9 cellular contexts compared by ENCODE assay signal in the genomic region with DNA sequence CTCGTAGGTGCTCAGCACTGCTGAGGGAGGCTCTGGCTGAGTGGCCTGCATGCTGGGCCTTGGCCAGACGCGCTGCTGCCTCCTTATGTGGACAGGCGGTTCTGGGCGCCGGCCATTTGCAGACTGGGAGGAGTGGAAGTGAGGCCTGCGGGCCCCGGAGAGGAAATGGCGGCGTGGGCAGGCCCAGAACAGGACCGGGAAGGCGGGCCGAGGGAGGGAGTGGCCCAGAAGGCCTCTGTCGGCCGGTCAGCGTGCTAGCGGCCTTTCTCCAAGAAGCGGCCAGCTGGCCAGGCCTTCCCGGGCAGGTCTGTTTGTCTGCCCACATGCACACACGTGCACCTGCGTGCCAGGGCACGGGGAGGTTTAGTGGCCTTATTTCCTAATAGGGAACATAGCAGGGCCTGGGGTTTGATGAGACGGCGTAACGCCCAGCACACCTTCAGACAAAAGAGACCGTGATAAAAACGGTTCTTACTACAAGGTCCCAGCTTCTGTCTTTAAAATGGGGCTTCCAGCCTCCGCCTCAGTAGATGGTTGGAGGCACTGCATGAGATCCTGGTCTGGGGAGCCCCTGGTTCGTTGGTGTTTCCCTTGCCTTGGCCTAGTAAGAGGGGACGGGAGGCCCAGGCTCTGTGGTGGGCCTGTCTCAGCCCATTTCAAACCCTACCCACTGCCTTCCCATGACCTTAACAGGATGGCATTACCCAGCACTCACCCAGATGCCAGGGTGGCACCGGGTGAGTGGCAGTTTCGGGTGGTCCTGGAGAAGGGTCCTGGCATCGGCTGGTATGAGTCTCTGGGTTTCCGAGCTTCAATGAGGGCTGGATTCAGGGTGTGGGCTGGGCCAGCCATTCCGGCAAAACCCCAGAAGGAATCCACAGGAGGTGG.
A peak's percentile ranks its signal among the peaks of the same experiment; 100 is the strongest.
DNase-seq lines count a peak whose midpoint lies in the region; ATAC-seq, FAIRE-seq and TF ChIP-seq lines count a peak whose summit lies in the region.
"Had no signal": no experiment of that assay in that cellular context is flagged by ENCODE, and none has a peak within 500 bp of the region (broad histone marks: within the 10 kb centered on the region; RNA-seq: fewer than 3 reads in every experiment).

No MANE protein-coding gene starts in this region.

- H2AK5ac ChIP-seq in IMR-90 (ENCODE audit: low read depth, low read length), result no peak overlapping the region; the same call in 1 of the 2 replicates

- H3K4ac ChIP-seq in IMR-90 (ENCODE audit: low read depth, low read length), result peak overlapping the region; percentile 12; the same call in 1 of the 2 replicates

- DNase-seq in IMR-90 (no peak), bronchial epithelial cell (ENCODE audit: low read depth) (peak; percentile 52), tibial nerve (ENCODE audit: low spot score in 2 of 2) (peak; percentile 69 to 75), NCI-H1417 treated with DMSO at 0.1 percent for 48 hours (lab: John Stamatoyannopoulos, UW) (no peak), UCSD-AML1 (lab: John Stamatoyannopoulos, UW; ENCODE audit: unreplicated experiment) (no peak)
- no peak for DNase-seq in activated CD4-positive, alpha-beta T cell treated with anti-CD3 and anti-CD28 coated beads, Interleukin-2, amount 50 U/mL, for 4 hours
- DNase-seq: NCI-H2081 treated with DMSO at 0.1 percent for 48 hours had no signal

- no peak overlapping the region for H2BK15ac ChIP-seq in IMR-90 (ENCODE audit: low read depth, low read length)

- H2BK120ac ChIP-seq in IMR-90 (ENCODE audit: low read depth, low read length), result no peak overlapping the region

- in situ Hi-C loops in IMR-90 (cut with MboI; ENCODE audit: low sequenced_read_pairs), result no loop called here

- H3K56ac ChIP-seq in IMR-90 (ENCODE audit: extremely low read depth, insufficient read depth, low read length), result no peak overlapping the region

- H3K9me3 ChIP-seq in IMR-90 (ENCODE audit: control insufficient read depth, insufficient read depth, low read length) (no peaks in the 10 kb centered on the region), liver (ENCODE audit: control insufficient read depth in 4 of 4, low read length in 3 of 4) (no peaks in the 10 kb centered on the region), tibial nerve (no peaks in the 10 kb centered on the region)

- POLR2A ChIA-PET in IMR-90 (lab: Charles Lee; ENCODE audit: unreplicated experiment), result no interaction called here

- TF ChIP-seq POLR2A in IMR-90 (IDR thresholded peaks at IDR 0.05; ENCODE audit: low read depth, low read length) (no peak), tibial nerve (IDR thresholded peaks at IDR 0.05) (peak in 1 of 2 donors; percentile 34)

- no peak for TF ChIP-seq CTCF in IMR-90 (conservative IDR thresholded peaks at IDR 0.05; ENCODE audit: low read depth, low read length)
- no peak for TF ChIP-seq CTCF in bronchial epithelial cell (IDR thresholded peaks at IDR 0.05; ENCODE audit: insufficient read depth, low read length, severe bottlenecking)
- no peak for TF ChIP-seq CTCF in liver (IDR thresholded peaks at IDR 0.05; ENCODE audit: low read depth, low read length, missing input control)
- peak in 1 of 5 experiments; percentile 19 for TF ChIP-seq CTCF in tibial nerve (IDR thresholded peaks at IDR 0.05)

- H3K4me1 ChIP-seq in IMR-90 (ENCODE audit: control insufficient read depth, insufficient read depth, low read length), result peaks cover 45% of the 10 kb centered on the region
- H3K4me1 ChIP-seq in liver (ENCODE audit: control insufficient read depth in 4 of 4, insufficient read depth in 4 of 4, low read length in 3 of 4), result peaks cover 42 to 68% (median 63%) of the 10 kb centered on the region in 4 donors
- peaks cover 15 to 88% (median 75%) of the 10 kb centered on the region in 4 donors for H3K4me1 ChIP-seq in tibial nerve

- TF ChIP-seq RAD21 in IMR-90 (IDR thresholded peaks at IDR 0.05; ENCODE audit: low read length) (no peak), liver (IDR thresholded peaks at IDR 0.05) (no peak)

- peaks cover 20% of the 10 kb centered on the region for H3K9me1 ChIP-seq in IMR-90 (ENCODE audit: insufficient read depth, low read length)

- intact Hi-C loops in IMR-90 (cut with micrococcal nuclease), result no loop called here

- dilution Hi-C loops in IMR-90 (cut with HindIII; ENCODE audit: low sequenced_read_pairs, unreplicated experiment), result no loop called here

- no peak for FAIRE-seq in bronchial epithelial cell (lab: Jason Lieb, UNC)

- peaks cover 5 to 69% of the 10 kb centered on the region in 2 experiments; a peak in 3 of 4 replicates for H3K79me1 ChIP-seq in IMR-90 (ENCODE audit: low read depth in 1 of 2, low read length in 2 of 2)

- H3K4me3 ChIP-seq in IMR-90 (ENCODE audit: insufficient read depth, low read depth, low read length) (no peak overlapping the region), bronchial epithelial cell (ENCODE audit: low read depth, low read length) (no peak overlapping the region), liver (ENCODE audit: low read depth in 1 of 3, low read length in 3 of 3) (no peak overlapping the region), tibial nerve (peak overlapping the region; percentile 20 to 43 (median 30))

- ATAC-seq in IMR-90 (ENCODE audit: low read depth), result no peak
- no peak for ATAC-seq in HG03521 (IDR thresholded peaks at IDR 0.05; ENCODE audit: unreplicated experiment)

- CTCF ChIA-PET in IMR-90 (lab: Yijun Ruan, JAX), result no interaction called here

- no TSS peak for BruUV-seq in IMR-90 (replicated peaks; lab: Mats Ljungman, UMichigan)

- H3K36me3 ChIP-seq in IMR-90 (ENCODE audit: control insufficient read depth, insufficient read depth, low read length) (peaks cover 41% of the 10 kb centered on the region), bronchial epithelial cell (ENCODE audit: control insufficient read depth, insufficient read depth, low read length) (peaks cover 50% of the 10 kb centered on the region), liver (ENCODE audit: control insufficient read depth in 4 of 4, insufficient read depth in 3 of 4, low read depth in 1 of 4, low read length in 3 of 4) (no peaks in the 10 kb centered on the region), tibial nerve (peaks cover 0 to 9% (median 0%) of the 10 kb centered on the region in 3 donors)

- no peak overlapping the region for H2BK5ac ChIP-seq in IMR-90 (ENCODE audit: low read depth, low read length, poor library complexity, severe bottlenecking)

- H2AK9ac ChIP-seq in IMR-90 (replicated peaks; ENCODE audit: low read depth, low read length, poor library complexity), result peak overlapping the region; percentile 3

- no peak overlapping the region for H2AFZ ChIP-seq in IMR-90 (replicated peaks; ENCODE audit: low read length, poor library complexity)

- no peak overlapping the region for H3K18ac ChIP-seq in IMR-90 (ENCODE audit: low read depth, low read length)

- H3K4me2 ChIP-seq in IMR-90 (ENCODE audit: low read depth, low read length), result no peak overlapping the region

- peak overlapping the region in 1 of 2 experiments; percentile 32; a peak in 1 of 4 replicates for H4K8ac ChIP-seq in IMR-90 (ENCODE audit: low read depth in 2 of 2, low read length in 2 of 2)

- H3K27me3 ChIP-seq in IMR-90 (ENCODE audit: control insufficient read depth, insufficient read depth, low read length), result no peaks in the 10 kb centered on the region
- no peaks in the 10 kb centered on the region for H3K27me3 ChIP-seq in bronchial epithelial cell (ENCODE audit: control insufficient read depth, insufficient read depth, low read length)
- H3K27me3 ChIP-seq in liver (ENCODE audit: control insufficient read depth in 4 of 4, insufficient read depth in 4 of 4, low read length in 3 of 4), result no peaks in the 10 kb centered on the region
- no peaks in the 10 kb centered on the region for H3K27me3 ChIP-seq in tibial nerve

- no peak overlapping the region for H3K9ac ChIP-seq in IMR-90 (ENCODE audit: low read depth, low read length)
- peak overlapping the region in 1 of 2 donors; percentile 51 for H3K9ac ChIP-seq in liver (ENCODE audit: low read depth in 1 of 2, low read length in 2 of 2)

- H2BK20ac ChIP-seq in IMR-90 (ENCODE audit: low read depth, low read length), result no peak overlapping the region

- no peak overlapping the region for H3K23ac ChIP-seq in IMR-90 (ENCODE audit: low read depth, low read length)

- WGBS in IMR-90 (ENCODE audit: extremely low coverage in 2 of 2, insufficient read length in 1 of 2), 2 experiments, result 95% methylated on average over 21 of the region's 35 CpGs; no CpG with 5 or more reads in 1 of the 2 experiments
- 33% methylated on average over 35 of the region's 35 CpGs for WGBS in liver
- 16 to 28% methylated on average over 30 to 35 of the region's 35 CpGs for WGBS in tibial nerve, 2 donors

- peaks cover 45% of the 10 kb centered on the region for H4K20me1 ChIP-seq in IMR-90 (ENCODE audit: insufficient read depth, low read length)

- H4K5ac ChIP-seq in IMR-90 (ENCODE audit: low read depth, low read length), result no peak overlapping the region

- TF ChIP-seq EP300 in tibial nerve (IDR thresholded peaks at IDR 0.05), result peak in 1 of 2 donors; percentile 79

- H4K91ac ChIP-seq in IMR-90 (ENCODE audit: insufficient read depth, low read depth, low read length), result no peak overlapping the region

- H3K27ac ChIP-seq in IMR-90 (ENCODE audit: insufficient read depth, low read length) (peak overlapping the region; percentile 35), liver (ENCODE audit: low read depth in 1 of 2, low read length in 2 of 2) (peak overlapping the region; percentile 80 to 96), tibial nerve (peak overlapping the region; percentile 73 to 99 (median 88))

- H3K14ac ChIP-seq in IMR-90 (replicated peaks; ENCODE audit: low read depth, low read length), result no peak overlapping the region

TF ChIP-seq in IMR-90, 13 proteins besides CTCF, POLR2A, EP300 and RAD21 (continues in another document):
- TF ChIP-seq BHLHE40 (IDR thresholded peaks at IDR 0.05; ENCODE audit: low read depth, low read length), result no peak
- no peak for TF ChIP-seq MXI1 (IDR thresholded peaks at IDR 0.05; ENCODE audit: borderline replicate concordance, low read depth, low read length)
- TF ChIP-seq RFX5 (IDR thresholded peaks at IDR 0.05; ENCODE audit: low read depth, low read length), result no peak
- no peak for TF ChIP-seq NFE2L2 (IDR thresholded peaks at IDR 0.05; ENCODE audit: low read depth, low read length)

TF ChIP-seq in liver, 16 proteins besides CTCF, POLR2A, EP300 and RAD21 (continues in another document):
- TF ChIP-seq FOXA1 (IDR thresholded peaks at IDR 0.05) (peak; percentile 15), TAF1 (conservative IDR thresholded peaks at IDR 0.05) (no peak), JUND (IDR thresholded peaks at IDR 0.05) (peak in 1 of 2 donors; percentile 39), FOXA2 (IDR thresholded peaks at IDR 0.05) (peak; percentile 12), NR2F2 (IDR thresholded peaks at IDR 0.05) (no peak), HNF4G (IDR thresholded peaks at IDR 0.05) (no peak), EGR1 (IDR thresholded peaks at IDR 0.05; ENCODE audit: low read depth in 2 of 2) (peak in 1 of 2 donors; percentile 40), GABPA (IDR thresholded peaks at IDR 0.05 in 1 of 2, conservative IDR thresholded peaks at IDR 0.05 in 1 of 2) (no peak)

Comparison
In these comparisons a context has a peak if more than half of its experiments do, and no peak if none do; other contexts are left out.
1. DNase-seq: peak in bronchial epithelial cell (single experiment) and tibial nerve (2 of 2); none in IMR-90 (single experiment), NCI-H1417 treated with DMSO at 0.1 percent for 48 hours (single experiment), activated CD4-positive, alpha-beta T cell treated with anti-CD3 and anti-CD28 coated beads, Interleukin-2, amount 50 U/mL, for 4 hours (0 of 2) and UCSD-AML1 (single experiment).
2. H3K27ac ChIP-seq: peak in every context shown above with its lines; median percentile 88 in liver; 88 in tibial nerve; 35 in IMR-90.
3. H3K4me3 ChIP-seq: peak in tibial nerve (4 of 4); none in IMR-90 (single experiment), bronchial epithelial cell (single experiment) and liver (0 of 3).